ENCODE assay signal across 5 cellular contexts in genomic region chr9:128794961-128795360, GRCh38. TPM values are rescaled to one million over a fixed set of nuclear protein-coding genes. Genes with fewer than 3 reads are reported as not detected.
DNase-seq lines count a peak whose midpoint lies in the region; ATAC-seq, FAIRE-seq and TF ChIP-seq lines count a peak whose summit lies in the region.
"Not testable (repeated sequence)": the region's sequence is repeated elsewhere in the genome, so short reads cannot be mapped to it uniquely, and the experiment has no call there.

No MANE protein-coding gene starts in this region.

- ATAC-seq in WTC11, K562, HepG2: not testable (repeated sequence)

- not testable (repeated sequence) for H3K27ac ChIP-seq in K562 (ENCODE audit: extremely low read depth, low read depth, low read length); HepG2 (ENCODE audit: extremely low read length, insufficient read depth, low read length); small intestine (ENCODE audit: low read depth in 1 of 2, low read length in 1 of 2)

- FAIRE-seq in K562 (lab: Jason Lieb, UNC); HepG2 (lab: Jason Lieb, UNC); small intestine (lab: Jason Lieb, UNC): not testable (repeated sequence)

- not testable (repeated sequence) for H3K4me3 Mint-ChIP-seq in WTC11; activated CD4-positive, alpha-beta T cell treated with anti-CD3 and anti-CD28 coated beads, Interleukin-2, amount 10 ng/mL, durations not matched to agents 7 days and 5 days

- H3K4me1 Mint-ChIP-seq in WTC11; activated CD4-positive, alpha-beta T cell treated with anti-CD3 and anti-CD28 coated beads, Interleukin-2, amount 10 ng/mL, durations not matched to agents 7 days and 5 days: not testable (repeated sequence)

- BruUV-seq in K562 (replicated peaks; lab: Mats Ljungman, UMichigan); HepG2 (replicated peaks; lab: Mats Ljungman, UMichigan): not testable (repeated sequence)

- POLR2A ChIA-PET in WTC11 (lab: Charles Lee) (interaction anchor here (0.6 kb wide), 1 partner anchor 162 kb away, joined by 8 read pairs; no protein-coding TSS in a partner anchor), K562 (lab: Yijun Ruan, JAX) (interaction anchor here (0.8 to 3.1 kb wide), 3 partner anchors 11 to 35 kb away, joined by 3 to 9 read pairs (median 3); partner anchors contain the start of genes ENDOG and SPOUT1)
- POLR2A ChIA-PET in activated CD4-positive, alpha-beta T cell treated with anti-CD3 and anti-CD28 coated beads, Interleukin-2, amount 10 ng/mL, durations not matched to agents 7 days and 5 days (lab: Charles Lee): interaction anchor here (0.6 to 0.7 kb wide), 3 partner anchors 25 to 439 kb away, joined by 4 to 8 read pairs (median 5); no protein-coding TSS in a partner anchor
- POLR2A ChIA-PET in HepG2 (lab: Yijun Ruan, JAX): not testable (repeated sequence)

- in situ Hi-C loops in K562 (cut with MboI); HepG2 (cut with HindIII; ENCODE audit: extremely low pct_ligation_motif_present, low pct_unique_long_range_greater_than_20kb): not testable (repeated sequence)

- H3K9me3 ChIP-seq in K562 (replicated peaks; ENCODE audit: control insufficient read depth, insufficient read depth, low read depth, low read length); HepG2 (ENCODE audit: low read length); small intestine (ENCODE audit: control insufficient read depth, low read depth): not testable (repeated sequence)

- H3K27me3 Mint-ChIP-seq in WTC11 (ENCODE audit: low read depth); activated CD4-positive, alpha-beta T cell treated with anti-CD3 and anti-CD28 coated beads, Interleukin-2, amount 10 ng/mL, durations not matched to agents 7 days and 5 days: not testable (repeated sequence)

- not testable (repeated sequence) for H3K9ac ChIP-seq in K562 (ENCODE audit: insufficient read depth in 1 of 2, low read depth in 2 of 2, low read length in 2 of 2); HepG2 (ENCODE audit: insufficient read depth, low read depth, low read length)

- H3K36me3 ChIP-seq in K562 (ENCODE audit: control insufficient read depth, insufficient read depth, low read length) (peaks cover 79% of the 10 kb centered on the region; the same call in 2 of the 3 replicates), HepG2 (replicated peaks in 1 of 2; ENCODE audit: control insufficient read depth in 1 of 2, insufficient read depth in 2 of 2, low read length in 2 of 2) (peaks cover 27 to 49% of the 10 kb centered on the region in 2 experiments), small intestine (ENCODE audit: control insufficient read depth in 2 of 2, insufficient read depth in 2 of 2, low read length in 2 of 2) (peaks cover 7 to 30% of the 10 kb centered on the region in 2 donors)

- not testable (repeated sequence) for TF ChIP-seq RAD21 in K562 (CRISPR knock-in tag; conservative IDR thresholded peaks at IDR 0.05 in 1 of 2, IDR thresholded peaks at IDR 0.05 in 1 of 2); HepG2 (CRISPR knock-in tag; IDR thresholded peaks at IDR 0.05)

- not testable (repeated sequence) for TF ChIP-seq CTCF in WTC11 (IDR thresholded peaks at IDR 0.05); K562 (IDR thresholded peaks at IDR 0.05 in 2 of 3, conservative IDR thresholded peaks at IDR 0.05 in 1 of 3; ENCODE audit: insufficient read depth in 2 of 3, low read depth in 1 of 3, low read length in 3 of 3); HepG2 (CRISPR knock-in tag; IDR thresholded peaks at IDR 0.05)

- H3K4me1 ChIP-seq in K562 (replicated peaks in 1 of 2; ENCODE audit: control insufficient read depth in 2 of 2, insufficient read depth in 2 of 2, low read length in 2 of 2); HepG2 (ENCODE audit: insufficient read depth, low read length); small intestine (ENCODE audit: control insufficient read depth in 2 of 2, insufficient read depth in 1 of 2, low read depth in 1 of 2, low read length in 1 of 2): not testable (repeated sequence)

- 0% methylated on average over 1 of the region's 2 CpGs for WGBS in K562 (ENCODE audit: insufficient coverage, low coverage, missing lambda C conversion rate)
- 50% methylated on average over 2 of the region's 2 CpGs for WGBS in HepG2 (ENCODE audit: low lambda C conversion rate)
- 35 to 48% (median 36%) methylated on average over 2 of the region's 2 CpGs for WGBS in small intestine, 3 donors

- H3K4me3 ChIP-seq in K562; HepG2 (replicated peaks in 1 of 3; ENCODE audit: insufficient read depth in 1 of 3, low read depth in 2 of 3, low read length in 3 of 3); small intestine (ENCODE audit: low read depth in 1 of 2, low read length in 2 of 2): not testable (repeated sequence)

- H3K4me2 ChIP-seq in K562 (ENCODE audit: insufficient read depth, low read length); HepG2 (ENCODE audit: low read depth, low read length): not testable (repeated sequence)

- not testable (repeated sequence) for H2AFZ ChIP-seq in K562 (ENCODE audit: low read depth, low read length); HepG2 (ENCODE audit: low read length)

- not testable (repeated sequence) for H3K79me2 ChIP-seq in K562 (ENCODE audit: control insufficient read depth, insufficient read depth, low read length); HepG2 (ENCODE audit: insufficient read depth, low read length)

- not testable (repeated sequence) for DNase-seq in WTC11 (ENCODE audit: low spot score); activated CD4-positive, alpha-beta T cell treated with anti-CD3 and anti-CD28 coated beads, Interleukin-2, amount 10 ng/mL, durations not matched to agents 7 days and 5 days; K562 (ENCODE audit: extremely low read depth in 1 of 4, low spot score in 3 of 4); HepG2 (ENCODE audit: low spot score)
- DNase-seq in small intestine: peak; percentile 52

- TF ChIP-seq EP300 in K562 (IDR thresholded peaks at IDR 0.05; ENCODE audit: low read length); HepG2 (IDR thresholded peaks at IDR 0.05; ENCODE audit: low read depth in 2 of 2, low read length in 2 of 2); HepG2 (CRISPR knock-in tag; IDR thresholded peaks at IDR 0.05; ENCODE audit: borderline replicate concordance): not testable (repeated sequence)

- intact Hi-C loops in K562 (cut with micrococcal nuclease); HepG2 (cut with micrococcal nuclease; ENCODE audit: unreplicated experiment): not testable (repeated sequence)

- not testable (repeated sequence) for H3K27ac Mint-ChIP-seq in WTC11
- peak overlapping the region; percentile 19 for H3K27ac Mint-ChIP-seq in activated CD4-positive, alpha-beta T cell treated with anti-CD3 and anti-CD28 coated beads, Interleukin-2, amount 10 ng/mL, durations not matched to agents 7 days and 5 days

- CTCF ChIA-PET in WTC11 (lab: Charles Lee); K562 (lab: Yijun Ruan, JAX; ENCODE audit: low intra/inter-chr PET ratio); HepG2 (lab: Yijun Ruan, JAX; ENCODE audit: low intra/inter-chr PET ratio, low total read pairs): not testable (repeated sequence)
- CTCF ChIA-PET in activated CD4-positive, alpha-beta T cell treated with anti-CD3 and anti-CD28 coated beads, Interleukin-2, amount 10 ng/mL, durations not matched to agents 7 days and 5 days (lab: Charles Lee): interaction anchor here (1.6 to 2.8 kb wide), 2 partner anchors 23 to 133 kb away, joined by 5 to 6 read pairs; partner anchors contain the start of gene ENDOG

- not testable (repeated sequence) for H3K9me1 ChIP-seq in K562 (ENCODE audit: control insufficient read depth, insufficient read depth, low read length)

- H3K27me3 ChIP-seq in K562 (ENCODE audit: control insufficient read depth in 2 of 2, insufficient read depth in 2 of 2, low read length in 2 of 2); HepG2 (ENCODE audit: control insufficient read depth in 1 of 2, insufficient read depth in 2 of 2, low read length in 2 of 2); small intestine (ENCODE audit: control insufficient read depth in 2 of 2, insufficient read depth in 2 of 2, low read length in 2 of 2): not testable (repeated sequence)

- H3K36me3 Mint-ChIP-seq in WTC11: peaks cover 14% of the 10 kb centered on the region
- H3K36me3 Mint-ChIP-seq in activated CD4-positive, alpha-beta T cell treated with anti-CD3 and anti-CD28 coated beads, Interleukin-2, amount 10 ng/mL, durations not matched to agents 7 days and 5 days (ENCODE audit: low read depth): peaks cover 23% of the 10 kb centered on the region

- not testable (repeated sequence) for H3K9me3 Mint-ChIP-seq in WTC11; activated CD4-positive, alpha-beta T cell treated with anti-CD3 and anti-CD28 coated beads, Interleukin-2, amount 10 ng/mL, durations not matched to agents 7 days and 5 days

- TF ChIP-seq POLR2A in K562 (conservative IDR thresholded peaks at IDR 0.05); HepG2 (IDR thresholded peaks at IDR 0.05; ENCODE audit: insufficient read depth in 1 of 2, low read depth in 2 of 2, low read length in 2 of 2): not testable (repeated sequence)

- not testable (repeated sequence) for H4K20me1 ChIP-seq in K562 (replicated peaks; ENCODE audit: control insufficient read depth, insufficient read depth, low read length); HepG2 (ENCODE audit: insufficient read depth, low read length)

RNA-seq across cellular contexts. Expression of gene TBC1D13, which starts 7.9 kb away (rescaled TPM):
- 20.8 to 23.2 TPM (median 21.6 TPM) in 3 replicates for total RNA-seq in WTC11 (2021)
- 10 to 100 TPM; 18.4 to 21.1 TPM for total RNA-seq in activated CD4-positive, alpha-beta T cell treated with anti-CD3 and anti-CD28 coated beads, Interleukin-2, amount 10 ng/mL, durations not matched to agents 7 days and 5 days
- 18.2 and 40.1 TPM in 2 replicates for total RNA-seq in K562 (2011; cell fraction: chromatin; rRNA removed; ENCODE audit: low replicate concordance)
- total RNA-seq in K562 (2011; cell fraction: nucleolus; rRNA removed): 20.8 and 24.3 TPM in 2 replicates
- 19.8 and 21.3 TPM in 2 replicates for total RNA-seq in K562 (2011; cell fraction: nucleoplasm; rRNA removed)
- 9.9 and 16.6 TPM in 2 replicates for total RNA-seq in K562 (2014; rRNA removed)
- 8.0 and 10.5 TPM in 2 replicates for total RNA-seq in K562 (2014; rRNA removed; fragmentation: Illumina TruSeq; extraction: Trizol)
- 11.4 TPM in 2 replicates for total RNA-seq in K562 (2015; rRNA removed; fragmentation: Illumina TruSeq; extraction: Trizol)
- total RNA-seq in K562 (2021): 24.4 and 27.5 TPM in 2 replicates
- polyA plus RNA-seq in K562 (2011; rRNA removed): 21.7 and 24.9 TPM in 2 replicates
- polyA plus RNA-seq in K562 (2011; cell fraction: cytosol; rRNA removed): 22.3 and 28.3 TPM in 2 replicates
- 27.4 and 32.4 TPM in 2 replicates for polyA plus RNA-seq in K562 (2011; cell fraction: nucleus; rRNA removed)
- 22.9 and 34.5 TPM in 2 replicates for polyA plus RNA-seq in K562 (2012)
- polyA plus RNA-seq in K562 (2014; fragmentation: Illumina TruSeq; extraction: Trizol): 28.7 and 30.5 TPM in 2 replicates
- polyA plus RNA-seq in K562 (2014; fragmentation: Nextera tagmentation; extraction: Ambion mirVana): 1 to 10 TPM; 2.3 to 3.0 TPM
- 14.3 and 18.6 TPM in 2 replicates for polyA plus RNA-seq in K562 (2014; rRNA removed)
- 15.3 and 16.0 TPM in 2 replicates for polyA minus RNA-seq in K562 (2011; rRNA and poly(A)+ RNA removed)
- 6.4 and 6.9 TPM in 2 replicates for polyA minus RNA-seq in K562 (2011; cell fraction: cytosol; rRNA and poly(A)+ RNA removed)
- 7.1 and 10.0 TPM in 2 replicates for polyA minus RNA-seq in K562 (2011; cell fraction: nucleus; rRNA and poly(A)+ RNA removed)
- total RNA-seq in HepG2 (2016; rRNA removed; fragmentation: Illumina TruSeq; extraction: Trizol): 17.9 and 18.4 TPM in 2 replicates
- 4.5 and 4.6 TPM in 2 replicates for total RNA-seq in HepG2 (2016; cell fraction: cytosol; rRNA removed; fragmentation: Illumina TruSeq; extraction: Trizol; ENCODE audit: low read depth)
- total RNA-seq in HepG2 (2016; cell fraction: insoluble cytoplasmic fraction; rRNA removed; fragmentation: Illumina TruSeq; extraction: Trizol): 14.1 and 19.9 TPM in 2 replicates
- total RNA-seq in HepG2 (2016; cell fraction: membrane; rRNA removed; fragmentation: Illumina TruSeq; extraction: Trizol): 16.9 and 17.6 TPM in 2 replicates
- 10.2 and 11.5 TPM in 2 replicates for total RNA-seq in HepG2 (2016; cell fraction: nucleus; rRNA removed; fragmentation: Illumina TruSeq; extraction: Trizol)
- 18.6 and 19.7 TPM in 2 replicates for polyA plus RNA-seq in HepG2 (2011; rRNA removed)
- 10.4 and 11.9 TPM in 2 replicates for polyA plus RNA-seq in HepG2 (2011; cell fraction: cytosol; rRNA removed)
- polyA plus RNA-seq in HepG2 (2011; cell fraction: nucleus; rRNA removed): 17.0 and 19.7 TPM in 2 replicates
- polyA plus RNA-seq in HepG2 (2012): 12.5 and 15.0 TPM in 2 replicates
- 4.3 and 4.4 TPM in 2 replicates for polyA plus RNA-seq in HepG2 (2016; cell fraction: cytosol; fragmentation: Illumina TruSeq; extraction: Trizol; ENCODE audit: low read depth)
- polyA plus RNA-seq in HepG2 (2016; cell fraction: insoluble cytoplasmic fraction; fragmentation: Illumina TruSeq; extraction: Trizol; ENCODE audit: low read depth): 18.1 and 21.0 TPM in 2 replicates
- polyA plus RNA-seq in HepG2 (2016; cell fraction: membrane; fragmentation: Illumina TruSeq; extraction: Trizol; ENCODE audit: low read depth): 14.5 and 15.5 TPM in 2 replicates
- 20.4 and 21.2 TPM in 2 replicates for polyA plus RNA-seq in HepG2 (2016; cell fraction: nucleus; fragmentation: Illumina TruSeq; extraction: Trizol; ENCODE audit: insufficient read depth, low read depth)
- 24.8 and 50.6 TPM in 2 replicates for polyA minus RNA-seq in HepG2 (2011; rRNA and poly(A)+ RNA removed; ENCODE audit: low replicate concordance)
- 4.6 and 8.1 TPM in 2 replicates for polyA minus RNA-seq in HepG2 (2011; cell fraction: cytosol; rRNA and poly(A)+ RNA removed)
- polyA minus RNA-seq in HepG2 (2011; cell fraction: nucleus; rRNA and poly(A)+ RNA removed): 7.9 and 9.4 TPM in 2 replicates
- polyA plus RNA-seq in small intestine: 10 to 100 TPM; 16.2 to 30.2 (median 17.8) TPM

RNA-seq across cellular contexts. Expression of gene ZER1, which starts 23.2 kb away (rescaled TPM):
- total RNA-seq in WTC11 (2021): 20.6 to 24.5 TPM (median 23.8 TPM) in 3 replicates
- 10 to 100 TPM; 21.3 TPM for total RNA-seq in activated CD4-positive, alpha-beta T cell treated with anti-CD3 and anti-CD28 coated beads, Interleukin-2, amount 10 ng/mL, durations not matched to agents 7 days and 5 days
- 19.8 and 57.5 TPM in 2 replicates for total RNA-seq in K562 (2011; cell fraction: chromatin; rRNA removed; ENCODE audit: low replicate concordance)
- total RNA-seq in K562 (2011; cell fraction: nucleolus; rRNA removed): 14.3 and 15.0 TPM in 2 replicates
- total RNA-seq in K562 (2011; cell fraction: nucleoplasm; rRNA removed): 15.9 and 22.8 TPM in 2 replicates
- 6.8 and 8.4 TPM in 2 replicates for total RNA-seq in K562 (2014; rRNA removed)
- 2.0 and 2.3 TPM in 2 replicates for total RNA-seq in K562 (2014; rRNA removed; fragmentation: Illumina TruSeq; extraction: Trizol)
- total RNA-seq in K562 (2015; rRNA removed; fragmentation: Illumina TruSeq; extraction: Trizol): 3.8 and 4.0 TPM in 2 replicates
- 9.7 and 10.1 TPM in 2 replicates for total RNA-seq in K562 (2021)
- polyA plus RNA-seq in K562 (2011; rRNA removed): 6.5 and 14.3 TPM in 2 replicates
- polyA plus RNA-seq in K562 (2011; cell fraction: cytosol; rRNA removed): 19.3 and 30.6 TPM in 2 replicates
- polyA plus RNA-seq in K562 (2011; cell fraction: nucleus; rRNA removed): 21.7 and 29.5 TPM in 2 replicates
- polyA plus RNA-seq in K562 (2012): 8.3 and 21.2 TPM in 2 replicates
- 6.2 and 8.6 TPM in 2 replicates for polyA plus RNA-seq in K562 (2014; fragmentation: Illumina TruSeq; extraction: Trizol)
- polyA plus RNA-seq in K562 (2014; fragmentation: Nextera tagmentation; extraction: Ambion mirVana): under 1 TPM; 0.07 to 0.22 TPM
- polyA plus RNA-seq in K562 (2014; rRNA removed): 7.1 and 10.7 TPM in 2 replicates
- polyA minus RNA-seq in K562 (2011; rRNA and poly(A)+ RNA removed): 5.8 and 6.2 TPM in 2 replicates
- polyA minus RNA-seq in K562 (2011; cell fraction: cytosol; rRNA and poly(A)+ RNA removed): 8.0 and 10.1 TPM in 2 replicates
- 6.7 and 9.1 TPM in 2 replicates for polyA minus RNA-seq in K562 (2011; cell fraction: nucleus; rRNA and poly(A)+ RNA removed)
- 7.7 and 9.1 TPM in 2 replicates for total RNA-seq in HepG2 (2016; rRNA removed; fragmentation: Illumina TruSeq; extraction: Trizol)
- 3.8 TPM in 2 replicates for total RNA-seq in HepG2 (2016; cell fraction: cytosol; rRNA removed; fragmentation: Illumina TruSeq; extraction: Trizol; ENCODE audit: low read depth)
- total RNA-seq in HepG2 (2016; cell fraction: insoluble cytoplasmic fraction; rRNA removed; fragmentation: Illumina TruSeq; extraction: Trizol): 7.2 and 8.2 TPM in 2 replicates
- 8.5 and 8.7 TPM in 2 replicates for total RNA-seq in HepG2 (2016; cell fraction: membrane; rRNA removed; fragmentation: Illumina TruSeq; extraction: Trizol)
- total RNA-seq in HepG2 (2016; cell fraction: nucleus; rRNA removed; fragmentation: Illumina TruSeq; extraction: Trizol): 5.5 and 5.8 TPM in 2 replicates
- polyA plus RNA-seq in HepG2 (2011; rRNA removed): 40.0 and 43.9 TPM in 2 replicates
- polyA plus RNA-seq in HepG2 (2011; cell fraction: cytosol; rRNA removed): 20.7 and 30.4 TPM in 2 replicates
- polyA plus RNA-seq in HepG2 (2011; cell fraction: nucleus; rRNA removed): 40.7 and 47.4 TPM in 2 replicates
- 12.9 and 16.4 TPM in 2 replicates for polyA plus RNA-seq in HepG2 (2012)
- polyA plus RNA-seq in HepG2 (2016; cell fraction: cytosol; fragmentation: Illumina TruSeq; extraction: Trizol; ENCODE audit: low read depth): 2.2 and 3.0 TPM in 2 replicates
- 7.0 and 8.8 TPM in 2 replicates for polyA plus RNA-seq in HepG2 (2016; cell fraction: insoluble cytoplasmic fraction; fragmentation: Illumina TruSeq; extraction: Trizol; ENCODE audit: low read depth)
- 5.5 and 6.2 TPM in 2 replicates for polyA plus RNA-seq in HepG2 (2016; cell fraction: membrane; fragmentation: Illumina TruSeq; extraction: Trizol; ENCODE audit: low read depth)
- 7.5 and 8.6 TPM in 2 replicates for polyA plus RNA-seq in HepG2 (2016; cell fraction: nucleus; fragmentation: Illumina TruSeq; extraction: Trizol; ENCODE audit: insufficient read depth, low read depth)
- polyA minus RNA-seq in HepG2 (2011; rRNA and poly(A)+ RNA removed; ENCODE audit: low replicate concordance): 73.9 and 109 TPM in 2 replicates
- 18.8 and 24.2 TPM in 2 replicates for polyA minus RNA-seq in HepG2 (2011; cell fraction: cytosol; rRNA and poly(A)+ RNA removed)
- polyA minus RNA-seq in HepG2 (2011; cell fraction: nucleus; rRNA and poly(A)+ RNA removed): 12.8 and 14.9 TPM in 2 replicates
- 10 to 100 TPM; 24.6 to 77.2 (median 55.9) TPM for polyA plus RNA-seq in small intestine

RNA-seq across cellular contexts. Expression of gene ENDOG, which starts 23.3 kb away (rescaled TPM):
- total RNA-seq in WTC11 (2021): 25.8 to 28.7 TPM (median 25.8 TPM) in 3 replicates
- total RNA-seq in activated CD4-positive, alpha-beta T cell treated with anti-CD3 and anti-CD28 coated beads, Interleukin-2, amount 10 ng/mL, durations not matched to agents 7 days and 5 days: 10 to 100 TPM; 10.2 to 11.3 TPM
- 4.9 and 20.6 TPM in 2 replicates for total RNA-seq in K562 (2011; cell fraction: chromatin; rRNA removed; ENCODE audit: low replicate concordance)
- 39.7 and 40.4 TPM in 2 replicates for total RNA-seq in K562 (2011; cell fraction: nucleolus; rRNA removed)
- 11.4 and 14.2 TPM in 2 replicates for total RNA-seq in K562 (2011; cell fraction: nucleoplasm; rRNA removed)
- total RNA-seq in K562 (2014; rRNA removed): 91.0 and 99.6 TPM in 2 replicates
- total RNA-seq in K562 (2014; rRNA removed; fragmentation: Illumina TruSeq; extraction: Trizol): 6.3 and 8.8 TPM in 2 replicates
- 25.5 and 26.3 TPM in 2 replicates for total RNA-seq in K562 (2015; rRNA removed; fragmentation: Illumina TruSeq; extraction: Trizol)
- 83.2 and 84.9 TPM in 2 replicates for total RNA-seq in K562 (2021)
- polyA plus RNA-seq in K562 (2011; rRNA removed): 30.0 and 42.1 TPM in 2 replicates
- polyA plus RNA-seq in K562 (2011; cell fraction: cytosol; rRNA removed): 52.4 and 156 TPM in 2 replicates
- polyA plus RNA-seq in K562 (2011; cell fraction: nucleus; rRNA removed): 58.2 and 77.0 TPM in 2 replicates
- polyA plus RNA-seq in K562 (2012): 34.3 and 45.7 TPM in 2 replicates
- polyA plus RNA-seq in K562 (2014; fragmentation: Illumina TruSeq; extraction: Trizol): 8.7 and 16.3 TPM in 2 replicates
- polyA plus RNA-seq in K562 (2014; fragmentation: Nextera tagmentation; extraction: Ambion mirVana): 1 to 10 TPM; 1.2 to 3.8 TPM
- 77.2 and 80.2 TPM in 2 replicates for polyA plus RNA-seq in K562 (2014; rRNA removed)
- polyA minus RNA-seq in K562 (2011; rRNA and poly(A)+ RNA removed): 10.2 and 12.4 TPM in 2 replicates
- polyA minus RNA-seq in K562 (2011; cell fraction: cytosol; rRNA and poly(A)+ RNA removed): 23.4 and 24.1 TPM in 2 replicates
- 16.2 and 20.6 TPM in 2 replicates for polyA minus RNA-seq in K562 (2011; cell fraction: nucleus; rRNA and poly(A)+ RNA removed)
- total RNA-seq in HepG2 (2016; rRNA removed; fragmentation: Illumina TruSeq; extraction: Trizol): 26.3 and 28.7 TPM in 2 replicates
- total RNA-seq in HepG2 (2016; cell fraction: cytosol; rRNA removed; fragmentation: Illumina TruSeq; extraction: Trizol; ENCODE audit: low read depth): 6.7 and 7.2 TPM in 2 replicates
- total RNA-seq in HepG2 (2016; cell fraction: insoluble cytoplasmic fraction; rRNA removed; fragmentation: Illumina TruSeq; extraction: Trizol): 27.5 and 28.8 TPM in 2 replicates
- total RNA-seq in HepG2 (2016; cell fraction: membrane; rRNA removed; fragmentation: Illumina TruSeq; extraction: Trizol): 10.8 and 11.3 TPM in 2 replicates
- total RNA-seq in HepG2 (2016; cell fraction: nucleus; rRNA removed; fragmentation: Illumina TruSeq; extraction: Trizol): 7.2 and 8.7 TPM in 2 replicates
- polyA plus RNA-seq in HepG2 (2011; rRNA removed): 28.8 and 31.5 TPM in 2 replicates
- polyA plus RNA-seq in HepG2 (2011; cell fraction: cytosol; rRNA removed): 27.0 and 54.5 TPM in 2 replicates
- polyA plus RNA-seq in HepG2 (2011; cell fraction: nucleus; rRNA removed): 24.4 and 27.0 TPM in 2 replicates
- polyA plus RNA-seq in HepG2 (2012): 8.6 and 10.1 TPM in 2 replicates
- 6.3 and 7.3 TPM in 2 replicates for polyA plus RNA-seq in HepG2 (2016; cell fraction: cytosol; fragmentation: Illumina TruSeq; extraction: Trizol; ENCODE audit: low read depth)
- polyA plus RNA-seq in HepG2 (2016; cell fraction: insoluble cytoplasmic fraction; fragmentation: Illumina TruSeq; extraction: Trizol; ENCODE audit: low read depth): 25.1 and 28.1 TPM in 2 replicates
- polyA plus RNA-seq in HepG2 (2016; cell fraction: membrane; fragmentation: Illumina TruSeq; extraction: Trizol; ENCODE audit: low read depth): 8.7 and 9.3 TPM in 2 replicates
- 15.7 and 17.2 TPM in 2 replicates for polyA plus RNA-seq in HepG2 (2016; cell fraction: nucleus; fragmentation: Illumina TruSeq; extraction: Trizol; ENCODE audit: insufficient read depth, low read depth)
- 33.6 and 37.4 TPM in 2 replicates for polyA minus RNA-seq in HepG2 (2011; rRNA and poly(A)+ RNA removed; ENCODE audit: low replicate concordance)
- 12.2 and 15.3 TPM in 2 replicates for polyA minus RNA-seq in HepG2 (2011; cell fraction: cytosol; rRNA and poly(A)+ RNA removed)
- 4.6 and 5.7 TPM in 2 replicates for polyA minus RNA-seq in HepG2 (2011; cell fraction: nucleus; rRNA and poly(A)+ RNA removed)
- polyA plus RNA-seq in small intestine: 10 to 100 TPM; 34.8 to 79.6 (median 79.4) TPM

RNA-seq across cellular contexts. Expression of gene SPOUT1, which starts 34.6 kb away (rescaled TPM):
- 76.8 to 79.3 TPM (median 77.5 TPM) in 3 replicates for total RNA-seq in WTC11 (2021)
- total RNA-seq in activated CD4-positive, alpha-beta T cell treated with anti-CD3 and anti-CD28 coated beads, Interleukin-2, amount 10 ng/mL, durations not matched to agents 7 days and 5 days: 10 to 100 TPM; 60.5 to 75.0 TPM
- 36.0 and 123 TPM in 2 replicates for total RNA-seq in K562 (2011; cell fraction: chromatin; rRNA removed; ENCODE audit: low replicate concordance)
- total RNA-seq in K562 (2011; cell fraction: nucleolus; rRNA removed): 67.4 and 74.2 TPM in 2 replicates
- total RNA-seq in K562 (2011; cell fraction: nucleoplasm; rRNA removed): 36.3 and 47.1 TPM in 2 replicates
- 42.9 and 51.1 TPM in 2 replicates for total RNA-seq in K562 (2014; rRNA removed)
- total RNA-seq in K562 (2014; rRNA removed; fragmentation: Illumina TruSeq; extraction: Trizol): 12.1 and 20.6 TPM in 2 replicates
- 29.5 and 33.6 TPM in 2 replicates for total RNA-seq in K562 (2015; rRNA removed; fragmentation: Illumina TruSeq; extraction: Trizol)
- total RNA-seq in K562 (2021): 121 and 133 TPM in 2 replicates
- 50.5 and 79.2 TPM in 2 replicates for polyA plus RNA-seq in K562 (2011; rRNA removed)
- polyA plus RNA-seq in K562 (2011; cell fraction: cytosol; rRNA removed): 59.3 and 94.1 TPM in 2 replicates
- polyA plus RNA-seq in K562 (2011; cell fraction: nucleus; rRNA removed): 201 and 270 TPM in 2 replicates
- polyA plus RNA-seq in K562 (2012): 54.2 and 74.3 TPM in 2 replicates
- polyA plus RNA-seq in K562 (2014; fragmentation: Illumina TruSeq; extraction: Trizol): 37.4 and 49.5 TPM in 2 replicates
- polyA plus RNA-seq in K562 (2014; fragmentation: Nextera tagmentation; extraction: Ambion mirVana): 10 to 100 TPM; 10.6 to 13.2 TPM
- 45.2 and 71.9 TPM in 2 replicates for polyA plus RNA-seq in K562 (2014; rRNA removed)
- polyA minus RNA-seq in K562 (2011; rRNA and poly(A)+ RNA removed): 20.6 and 27.5 TPM in 2 replicates
- 24.1 and 29.0 TPM in 2 replicates for polyA minus RNA-seq in K562 (2011; cell fraction: cytosol; rRNA and poly(A)+ RNA removed)
- polyA minus RNA-seq in K562 (2011; cell fraction: nucleus; rRNA and poly(A)+ RNA removed): 23.0 and 42.3 TPM in 2 replicates
- 39.0 and 39.7 TPM in 2 replicates for total RNA-seq in HepG2 (2016; rRNA removed; fragmentation: Illumina TruSeq; extraction: Trizol)
- 23.3 and 28.0 TPM in 2 replicates for total RNA-seq in HepG2 (2016; cell fraction: cytosol; rRNA removed; fragmentation: Illumina TruSeq; extraction: Trizol; ENCODE audit: low read depth)
- total RNA-seq in HepG2 (2016; cell fraction: insoluble cytoplasmic fraction; rRNA removed; fragmentation: Illumina TruSeq; extraction: Trizol): 32.9 and 42.5 TPM in 2 replicates
- total RNA-seq in HepG2 (2016; cell fraction: membrane; rRNA removed; fragmentation: Illumina TruSeq; extraction: Trizol): 13.5 and 14.0 TPM in 2 replicates
- total RNA-seq in HepG2 (2016; cell fraction: nucleus; rRNA removed; fragmentation: Illumina TruSeq; extraction: Trizol): 19.1 and 26.6 TPM in 2 replicates
- polyA plus RNA-seq in HepG2 (2011; rRNA removed): 45.8 and 56.5 TPM in 2 replicates
- 13.7 and 19.1 TPM in 2 replicates for polyA plus RNA-seq in HepG2 (2011; cell fraction: cytosol; rRNA removed)
- 341 and 371 TPM in 2 replicates for polyA plus RNA-seq in HepG2 (2011; cell fraction: nucleus; rRNA removed)
- 21.0 and 38.5 TPM in 2 replicates for polyA plus RNA-seq in HepG2 (2012)
- polyA plus RNA-seq in HepG2 (2016; cell fraction: cytosol; fragmentation: Illumina TruSeq; extraction: Trizol; ENCODE audit: low read depth): 6.7 and 8.9 TPM in 2 replicates
- 46.4 and 46.6 TPM in 2 replicates for polyA plus RNA-seq in HepG2 (2016; cell fraction: insoluble cytoplasmic fraction; fragmentation: Illumina TruSeq; extraction: Trizol; ENCODE audit: low read depth)
- 11.8 and 11.9 TPM in 2 replicates for polyA plus RNA-seq in HepG2 (2016; cell fraction: membrane; fragmentation: Illumina TruSeq; extraction: Trizol; ENCODE audit: low read depth)
- 77.1 and 80.1 TPM in 2 replicates for polyA plus RNA-seq in HepG2 (2016; cell fraction: nucleus; fragmentation: Illumina TruSeq; extraction: Trizol; ENCODE audit: insufficient read depth, low read depth)
- 84.6 and 145 TPM in 2 replicates for polyA minus RNA-seq in HepG2 (2011; rRNA and poly(A)+ RNA removed; ENCODE audit: low replicate concordance)
- polyA minus RNA-seq in HepG2 (2011; cell fraction: cytosol; rRNA and poly(A)+ RNA removed): 7.4 and 11.6 TPM in 2 replicates
- polyA minus RNA-seq in HepG2 (2011; cell fraction: nucleus; rRNA and poly(A)+ RNA removed): 24.6 and 26.2 TPM in 2 replicates
- polyA plus RNA-seq in small intestine: 10 to 100 TPM; 21.0 to 25.1 (median 22.8) TPM
